Comparison of ENCODE assay signal across 12 cellular contexts in genomic region chr10:102613286-102613685, GRCh38. TPM values are rescaled to one million over a fixed set of nuclear protein-coding genes. Genes with fewer than 3 reads are reported as not detected.
DNase-seq lines count a peak whose midpoint lies in the region; ATAC-seq, FAIRE-seq and TF ChIP-seq lines count a peak whose summit lies in the region.
"Had no signal": no experiment of that assay in that cellular context is flagged by ENCODE, and none has a peak within 500 bp of the region (broad histone marks: within the 10 kb centered on the region; RNA-seq: fewer than 3 reads in every experiment).

No MANE protein-coding gene starts in this region.

- no peak for TF ChIP-seq CTCF in right atrium auricular region (IDR thresholded peaks at IDR 0.05)

- FAIRE-seq in GM19239 (lab: Jason Lieb, UNC): no peak
- FAIRE-seq: islet of Langerhans had no signal

- intact Hi-C loops in left ventricle myocardium superior (cut with micrococcal nuclease): no loop called here
- intact Hi-C loops in posterior vena cava (cut with DNase I): no loop called here

- H3K4me3 ChIP-seq in right atrium auricular region: no peak overlapping the region

- H3K4me1 ChIP-seq in right atrium auricular region: peaks cover 0 to 81% of the 10 kb centered on the region in 2 donors

- no peaks in the 10 kb centered on the region for H3K27me3 ChIP-seq in right atrium auricular region
- H3K27me3 ChIP-seq: BE2C had no signal

- peaks cover 6% of the 10 kb centered on the region for H3K36me3 ChIP-seq in right atrium auricular region
- H3K36me3 ChIP-seq: BE2C had no signal

- DNase-seq in right atrium auricular region (ENCODE audit: low spot score) (no peak), left ventricle myocardium superior (no peak), posterior vena cava (ENCODE audit: low spot score) (peak; percentile 78), amygdala (lab: John Stamatoyannopoulos, UW) (no peak), GM19239 (ENCODE audit: insufficient read length, low spot score) (no peak), AML-193 (lab: John Stamatoyannopoulos, UW) (no peak)
- peak; percentile 34 for DNase-seq in effector CD4-positive, alpha-beta T cell
- DNase-seq: BE2C; NCI-H526 treated with DMSO at 0.1 percent for 48 hours; stimulated activated naive CD4-positive, alpha-beta T cell treated with Interleukin-2 at 50 U/mL for 16 hours had no signal

- H3K27ac ChIP-seq in right atrium auricular region: peak overlapping the region; percentile 22 to 52

- ATAC-seq in left ventricle myocardium superior (no peak), GM18868 (IDR thresholded peaks at IDR 0.05; ENCODE audit: unreplicated experiment) (no peak)

- H3K9me3 ChIP-seq in right atrium auricular region: no peaks in the 10 kb centered on the region
- H3K9me3 ChIP-seq: BE2C had no signal

RNA-seq across cellular contexts. Expression of gene TRIM8, which starts 31.0 kb away (rescaled TPM):
- total RNA-seq in right atrium auricular region (100 to 1,000 TPM; 106 to 125 TPM), left ventricle myocardium superior (117 TPM), posterior vena cava (100 to 1,000 TPM; 122 to 125 TPM)

Comparison
In these comparisons a context has a peak if more than half of its experiments do, and no peak if none do; other contexts are left out.
1. DNase-seq: peak in effector CD4-positive, alpha-beta T cell (single experiment) and posterior vena cava (single experiment); none in right atrium auricular region (single experiment), left ventricle myocardium superior (single experiment), amygdala (0 of 56), GM19239 (single experiment) and AML-193 (0 of 2).